In the genomic region with DNA sequence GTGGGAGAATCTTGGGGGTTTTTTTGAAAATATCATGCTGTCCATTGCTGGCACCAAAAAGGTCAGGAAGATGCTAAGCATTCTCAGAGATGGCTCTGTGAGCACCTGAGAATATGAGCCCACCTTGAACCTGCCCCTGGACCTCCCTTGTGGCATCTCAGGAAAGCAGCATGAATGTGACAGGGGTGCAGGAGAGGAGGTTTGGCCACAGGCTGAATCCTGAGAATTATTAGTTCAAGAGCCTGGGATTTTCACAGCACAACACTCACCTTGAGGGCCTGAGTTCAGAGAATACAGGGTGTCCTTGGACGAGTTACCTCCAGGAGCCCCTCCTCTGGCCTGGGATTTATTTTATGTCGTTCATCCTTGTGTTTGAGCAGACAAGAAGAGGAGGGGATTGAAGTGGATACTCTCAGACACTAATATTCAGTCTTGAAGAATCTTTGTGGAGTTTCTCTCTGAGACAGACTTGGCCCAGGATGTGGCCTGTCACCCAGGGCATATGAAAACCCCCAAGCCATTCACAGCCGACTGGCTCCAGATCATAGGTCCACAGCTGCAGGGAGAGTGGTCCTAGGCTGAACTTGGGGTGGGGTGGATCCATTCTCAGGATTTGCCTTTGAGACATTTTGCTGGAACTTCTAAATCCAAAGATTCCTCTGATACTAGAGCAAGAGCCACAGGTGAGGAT, we compare ENCODE assay signal across 21 cellular contexts.
DNase-seq lines count a peak whose midpoint lies in the region; ATAC-seq and TF ChIP-seq lines count a peak whose summit lies in the region.
"Had no signal": no experiment of that assay in that cellular context is flagged by ENCODE, and none has a peak within 500 bp of the region (broad histone marks: within the 10 kb centered on the region; RNA-seq: fewer than 3 reads in every experiment).

No MANE protein-coding gene starts in this region.

- TF ChIP-seq CTCF in GM12865 (IDR thresholded peaks at IDR 0.05; ENCODE audit: insufficient read depth, low read depth, low read length, missing control alignments) (no peak), osteocyte (IDR thresholded peaks at IDR 0.05) (no peak), Calu3 (IDR thresholded peaks at IDR 0.05; ENCODE audit: unreplicated experiment) (no peak)

- no peak overlapping the region for H3K27ac Mint-ChIP-seq in osteocyte (ENCODE audit: unreplicated experiment)
- no peak overlapping the region for H3K27ac Mint-ChIP-seq in Calu3 (ENCODE audit: unreplicated experiment)
- H3K27ac Mint-ChIP-seq: B cell; CD4-positive, alpha-beta T cell; CD8-positive, alpha-beta T cell had no signal

- CTCF ChIA-PET in Calu3 (lab: Charles Lee): no interaction called here

- H3K4me1 Mint-ChIP-seq in osteocyte (ENCODE audit: unreplicated experiment) (no peaks in the 10 kb centered on the region), Calu3 (ENCODE audit: low read depth, unreplicated experiment) (no peaks in the 10 kb centered on the region)
- H3K4me1 Mint-ChIP-seq: B cell had no signal

- H3K36me3 Mint-ChIP-seq in osteocyte (ENCODE audit: unreplicated experiment): no peaks in the 10 kb centered on the region
- no peaks in the 10 kb centered on the region for H3K36me3 Mint-ChIP-seq in Calu3 (ENCODE audit: insufficient read depth, unreplicated experiment)
- H3K36me3 Mint-ChIP-seq: CD8-positive, alpha-beta T cell had no signal

- intact Hi-C loops in Calu3 (cut with micrococcal nuclease; ENCODE audit: unreplicated experiment): no loop called here

- no peak overlapping the region for H3K4me3 ChIP-seq in GM12865 (ENCODE audit: low read depth, low read length)
- H3K4me3 ChIP-seq: A549; BLaER1 treated with 17β-estradiol and CSF1 and Interleukin-3, amounts not matched to agents 10 nM and 100 nM had no signal

- H3K27me3 Mint-ChIP-seq in osteocyte (ENCODE audit: unreplicated experiment): peaks cover under 1% of the 10 kb centered on the region
- peaks cover 24% of the 10 kb centered on the region for H3K27me3 Mint-ChIP-seq in Calu3 (ENCODE audit: unreplicated experiment)
- H3K27me3 Mint-ChIP-seq: B cell; CD4-positive, alpha-beta T cell had no signal

- ATAC-seq in GM18907 (IDR thresholded peaks at IDR 0.05; ENCODE audit: unreplicated experiment): peak; percentile 80
- peak; percentile 38 for ATAC-seq in HG02798 (IDR thresholded peaks at IDR 0.05; ENCODE audit: poor library complexity, unreplicated experiment)
- ATAC-seq: A549; CD8-positive, alpha-beta T cell had no signal

- H3K9me3 Mint-ChIP-seq in osteocyte (ENCODE audit: unreplicated experiment) (no peaks in the 10 kb centered on the region), Calu3 (ENCODE audit: low read depth, unreplicated experiment) (no peaks in the 10 kb centered on the region)
- H3K9me3 Mint-ChIP-seq: CD8-positive, alpha-beta T cell had no signal

- H3K4me3 Mint-ChIP-seq in osteocyte (ENCODE audit: unreplicated experiment): no peak overlapping the region
- H3K4me3 Mint-ChIP-seq in Calu3 (ENCODE audit: low read depth, unreplicated experiment): no peak overlapping the region
- H3K4me3 Mint-ChIP-seq: B cell; CD4-positive, alpha-beta T cell; CD8-positive, alpha-beta T cell had no signal

- DNase-seq in GM12865 (ENCODE audit: low read depth) (peak; percentile 45), osteocyte (ENCODE audit: extremely low spot score, unreplicated experiment) (peak; percentile 64), NCI-H1436 treated with DMSO at 0.1 percent for 48 hours (lab: John Stamatoyannopoulos, UW) (no peak), Calu3 (no peak), kidney tubule cell (ENCODE audit: low spot score) (no peak)
- DNase-seq: AML-193; Caco-2; CD4-positive, alpha-beta T cell; CD8-positive, alpha-beta T cell; DMS 273 treated with DMSO at 0.1 percent for 48 hours; DMS153; DMS53; DMS79; DND-41; EL; GDM1 had no signal

- no TSS peak for BruUV-seq in Calu3 (replicated peaks; lab: Mats Ljungman, UMichigan)

Comparison
In these comparisons a context has a peak if more than half of its experiments do, and no peak if none do; other contexts are left out.
1. DNase-seq: peak in GM12865 (single experiment) and osteocyte (single experiment); none in NCI-H1436 treated with DMSO at 0.1 percent for 48 hours (single experiment), Calu3 (single experiment) and kidney tubule cell (single experiment).